In the genomic region with DNA sequence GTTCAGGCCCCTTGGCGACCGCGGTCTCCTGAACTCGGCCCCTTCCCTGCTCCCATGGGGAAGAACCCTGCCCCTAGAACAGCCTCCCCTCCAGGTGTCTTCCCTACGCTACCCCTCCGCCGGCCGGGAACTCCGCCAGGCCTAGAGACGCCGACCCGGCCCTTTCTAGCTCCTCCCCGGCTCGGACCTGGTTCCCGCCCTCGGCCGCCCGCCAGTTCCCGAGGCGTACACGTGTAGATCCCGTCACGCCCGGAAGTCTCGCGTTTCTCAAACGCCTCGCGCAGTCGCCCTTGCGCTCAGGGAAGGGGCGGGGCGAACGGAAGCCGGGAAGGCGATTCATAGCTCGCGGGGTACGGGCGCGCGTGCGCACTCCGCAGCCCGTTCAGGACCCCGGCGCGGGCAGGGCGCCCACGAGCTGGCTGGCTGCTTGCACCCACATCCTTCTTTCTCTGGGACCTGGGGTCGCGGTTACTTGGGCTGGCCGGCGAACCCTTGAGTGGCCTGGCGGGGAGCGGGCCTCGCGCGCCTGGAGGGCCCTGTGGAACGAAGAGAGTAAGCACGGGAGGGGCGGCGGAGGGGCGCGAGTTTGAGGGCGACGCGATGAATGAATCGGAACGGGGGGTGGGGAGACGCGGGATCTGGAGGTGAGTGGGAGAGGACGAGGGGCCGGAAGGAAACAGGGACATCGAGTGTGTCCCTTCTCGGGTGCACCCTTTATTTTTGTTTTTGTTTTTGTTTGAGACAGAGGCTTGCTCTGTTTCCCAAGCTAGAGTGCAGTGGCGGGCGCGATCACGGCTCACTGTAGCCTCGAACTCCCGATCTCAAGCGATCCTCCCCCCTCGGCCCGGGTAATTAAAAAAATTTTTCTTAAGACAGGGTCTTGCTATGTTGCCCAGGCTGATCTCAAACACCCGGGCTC, we compare ENCODE assay signal across 8 cellular contexts. TPM values are rescaled to one million over a fixed set of nuclear protein-coding genes. Genes with fewer than 3 reads are reported as not detected.
DNase-seq lines count a peak whose midpoint lies in the region; ATAC-seq and TF ChIP-seq lines count a peak whose summit lies in the region.

A gene (plus strand): TSS at position 369 of the 919 bp plus-strand sequence. CDS start 710 bp downstream, outside the sequence.

- no peaks in the 10 kb centered on the region; the same call in 1 of the 2 replicates for H3K9me3 ChIP-seq in AG04450 (ENCODE audit: control insufficient read depth, insufficient read depth, low read length)

- H3K27me3 ChIP-seq in AG04450 (ENCODE audit: control insufficient read depth, insufficient read depth, low read length) = peaks cover 2% of the 10 kb centered on the region

- H3K4me1 Mint-ChIP-seq in WTC11 = peaks cover 8% of the 10 kb centered on the region

- DNase-seq in AG04450 (ENCODE audit: low read depth, low spot score) (peak; percentile 97), NCI-H226 (peak; percentile 95), WTC11 (ENCODE audit: low spot score) (peak; percentile 99), cardiac fibroblast (ENCODE audit: low read depth in 2 of 2) (peak; percentile 99), iPS-NIHi7 (ENCODE audit: extremely low spot score) (peak; percentile 97), smooth muscle cell of the brain vasculature (ENCODE audit: low read depth, low spot score) (peak; percentile 96)

- TF ChIP-seq CTCF in AG04450 (IDR thresholded peaks at IDR 0.05; ENCODE audit: low read depth, low read length) = no peak
- TF ChIP-seq CTCF in WTC11 (IDR thresholded peaks at IDR 0.05) = no peak
- no peak for TF ChIP-seq CTCF in cardiac fibroblast (IDR thresholded peaks at IDR 0.05; ENCODE audit: low read depth, low read length)

- CTCF ChIA-PET in AG04450 (lab: Charles Lee) = interaction anchor here (0.5 to 6.1 kb wide), 41 partner anchors 8 to 1546 kb away, joined by 3 to 165 read pairs (median 5); a partner anchor contains a TSS
- CTCF ChIA-PET in WTC11 (lab: Charles Lee) = interaction anchor here (0.6 to 6.3 kb wide), 83 partner anchors 7 to 548 kb away, joined by 3 to 119 read pairs (median 6); a partner anchor contains a TSS

- peaks cover 10% of the 10 kb centered on the region for H3K36me3 Mint-ChIP-seq in WTC11

- no peaks in the 10 kb centered on the region for H3K27me3 Mint-ChIP-seq in WTC11 (ENCODE audit: low read depth)

- H3K9me3 Mint-ChIP-seq in WTC11 = no peaks in the 10 kb centered on the region

- H3K27ac ChIP-seq in AG04450 (ENCODE audit: low read depth, low read length) = peak within 1 kb of the TSS; percentile 82

- H3K4me3 ChIP-seq in AG04450 (ENCODE audit: low read depth, low read length) = peak within 1 kb of the TSS; percentile 87
- H3K4me3 ChIP-seq in cardiac fibroblast (replicated peaks in 1 of 2; ENCODE audit: low read depth in 2 of 2, low read length in 2 of 2) = peak within 1 kb of the TSS; percentile 91 to 96

- ATAC-seq in GM18909 (IDR thresholded peaks at IDR 0.05; ENCODE audit: poor library complexity, unreplicated experiment) = peak; percentile 90
- peak; percentile 90 for ATAC-seq in HG03175 (IDR thresholded peaks at IDR 0.05; ENCODE audit: unreplicated experiment)
- peak; percentile 97 for ATAC-seq in WTC11

- H3K27ac Mint-ChIP-seq in WTC11 = peak within 1 kb of the TSS; percentile 88

- POLR2A ChIA-PET in AG04450 (lab: Yijun Ruan, JAX) = interaction anchor here (0.5 to 2.3 kb wide), 27 partner anchors 11 to 389 kb away, joined by 3 to 19 read pairs (median 6); a partner anchor contains a TSS
- POLR2A ChIA-PET in WTC11 (lab: Charles Lee) = interaction anchor here (0.5 to 2.3 kb wide), 26 partner anchors 11 to 525 kb away, joined by 3 to 30 read pairs (median 4); a partner anchor contains a TSS

- peak within 1 kb of the TSS; percentile 96 for H3K4me3 Mint-ChIP-seq in WTC11

TF ChIP-seq in WTC11, 78 proteins besides CTCF, POLR2A, EP300 and RAD21 (continues in another document):
- TF ChIP-seq, protein P1, sequence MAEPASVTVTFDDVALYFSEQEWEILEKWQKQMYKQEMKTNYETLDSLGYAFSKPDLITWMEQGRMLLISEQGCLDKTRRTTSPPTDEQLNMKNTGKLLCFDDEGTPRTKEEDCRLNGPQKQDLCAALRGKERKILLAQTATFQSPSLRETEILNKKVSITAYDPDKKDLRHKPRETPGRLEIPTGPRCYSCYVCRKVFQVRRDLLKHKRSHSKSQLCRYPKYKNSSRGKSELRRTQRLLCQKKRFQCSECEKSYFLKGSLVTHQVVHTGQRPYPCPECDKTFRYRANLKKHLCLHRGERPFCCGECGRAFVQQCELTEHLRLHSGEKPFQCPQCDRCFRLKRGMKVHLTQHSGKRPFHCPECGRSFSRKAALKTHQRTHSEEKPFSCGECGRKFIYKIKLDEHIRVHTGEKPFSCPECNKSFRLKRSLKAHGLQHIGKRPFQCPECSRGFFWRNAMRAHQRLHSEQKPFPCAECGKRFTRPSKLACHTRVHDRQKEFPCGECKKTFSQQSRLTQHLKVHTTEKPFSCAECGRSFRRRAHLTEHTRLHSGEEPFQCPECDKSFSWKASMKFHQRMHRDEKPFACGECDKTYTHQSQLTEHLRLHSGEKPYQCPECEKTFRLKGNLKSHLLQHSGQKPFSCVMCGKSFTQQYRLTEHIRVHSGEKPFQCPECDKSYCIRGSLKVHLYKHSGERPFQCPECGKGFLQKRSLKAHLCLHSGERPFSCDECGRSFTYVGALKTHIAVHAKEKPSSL (CRISPR knock-in tag; conservative IDR thresholded peaks at IDR 0.05) = no peak
- TF ChIP-seq EMX1 (CRISPR knock-in tag; IDR thresholded peaks at IDR 0.05) (no peak), NR1H2 (CRISPR knock-in tag; IDR thresholded peaks at IDR 0.05) (0 out of 2 replicates have a peak, but pooled peaks have one; percentile 10), ELF4 (CRISPR knock-in tag; IDR thresholded peaks at IDR 0.05; ENCODE audit: low read depth) (no peak), OVOL2 (CRISPR knock-in tag; IDR thresholded peaks at IDR 0.05; ENCODE audit: borderline replicate concordance) (no peak), ZNF396 (CRISPR knock-in tag; IDR thresholded peaks at IDR 0.05; ENCODE audit: borderline replicate concordance) (no peak), TEAD1 (CRISPR knock-in tag; IDR thresholded peaks at IDR 0.05) (peak; percentile 72), SMAD4 (CRISPR knock-in tag; IDR thresholded peaks at IDR 0.05) (no peak), ETV6 (CRISPR knock-in tag; IDR thresholded peaks at IDR 0.05) (peak; percentile 78; the same call in 1 of the 2 replicates)
- TF ChIP-seq, protein P2, sequence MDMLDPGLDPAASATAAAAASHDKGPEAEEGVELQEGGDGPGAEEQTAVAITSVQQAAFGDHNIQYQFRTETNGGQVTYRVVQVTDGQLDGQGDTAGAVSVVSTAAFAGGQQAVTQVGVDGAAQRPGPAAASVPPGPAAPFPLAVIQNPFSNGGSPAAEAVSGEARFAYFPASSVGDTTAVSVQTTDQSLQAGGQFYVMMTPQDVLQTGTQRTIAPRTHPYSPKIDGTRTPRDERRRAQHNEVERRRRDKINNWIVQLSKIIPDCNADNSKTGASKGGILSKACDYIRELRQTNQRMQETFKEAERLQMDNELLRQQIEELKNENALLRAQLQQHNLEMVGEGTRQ (CRISPR knock-in tag; IDR thresholded peaks at IDR 0.05) = peak; percentile 77
- TF ChIP-seq, protein P3, sequence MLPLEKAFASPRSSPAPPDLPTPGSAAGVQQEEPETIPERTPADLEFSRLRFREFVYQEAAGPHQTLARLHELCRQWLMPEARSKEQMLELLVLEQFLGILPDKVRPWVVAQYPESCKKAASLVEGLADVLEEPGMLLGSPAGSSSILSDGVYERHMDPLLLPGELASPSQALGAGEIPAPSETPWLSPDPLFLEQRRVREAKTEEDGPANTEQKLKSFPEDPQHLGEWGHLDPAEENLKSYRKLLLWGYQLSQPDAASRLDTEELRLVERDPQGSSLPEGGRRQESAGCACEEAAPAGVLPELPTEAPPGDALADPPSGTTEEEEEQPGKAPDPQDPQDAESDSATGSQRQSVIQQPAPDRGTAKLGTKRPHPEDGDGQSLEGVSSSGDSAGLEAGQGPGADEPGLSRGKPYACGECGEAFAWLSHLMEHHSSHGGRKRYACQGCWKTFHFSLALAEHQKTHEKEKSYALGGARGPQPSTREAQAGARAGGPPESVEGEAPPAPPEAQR (CRISPR knock-in tag; IDR thresholded peaks at IDR 0.05) = no peak
- TF ChIP-seq, protein P4, sequence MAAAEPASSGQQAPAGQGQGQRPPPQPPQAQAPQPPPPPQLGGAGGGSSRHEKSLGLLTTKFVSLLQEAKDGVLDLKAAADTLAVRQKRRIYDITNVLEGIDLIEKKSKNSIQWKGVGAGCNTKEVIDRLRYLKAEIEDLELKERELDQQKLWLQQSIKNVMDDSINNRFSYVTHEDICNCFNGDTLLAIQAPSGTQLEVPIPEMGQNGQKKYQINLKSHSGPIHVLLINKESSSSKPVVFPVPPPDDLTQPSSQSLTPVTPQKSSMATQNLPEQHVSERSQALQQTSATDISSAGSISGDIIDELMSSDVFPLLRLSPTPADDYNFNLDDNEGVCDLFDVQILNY (CRISPR knock-in tag; IDR thresholded peaks at IDR 0.05) = peak; percentile 98

RNA-seq across cellular contexts. Expression of the gene that starts here (rescaled TPM):
- 17.7 and 20.0 TPM in 2 replicates for polyA plus RNA-seq in AG04450 (2011; rRNA removed)
- 8.9 and 9.2 TPM in 2 replicates for polyA minus RNA-seq in AG04450 (2011; rRNA and poly(A)+ RNA removed)
- 71.9 to 79.2 TPM (median 78.1 TPM) in 3 replicates for total RNA-seq in WTC11 (2021)

Comparison
In these comparisons a context has a peak if more than half of its experiments do, and no peak if none do; other contexts are left out.
1. Peak in every context shown above with its lines: DNase-seq, ATAC-seq, H3K4me3 ChIP-seq and H3K27ac ChIP-seq.